Comparison of ENCODE assay signal across 10 cellular contexts in the genomic region with DNA sequence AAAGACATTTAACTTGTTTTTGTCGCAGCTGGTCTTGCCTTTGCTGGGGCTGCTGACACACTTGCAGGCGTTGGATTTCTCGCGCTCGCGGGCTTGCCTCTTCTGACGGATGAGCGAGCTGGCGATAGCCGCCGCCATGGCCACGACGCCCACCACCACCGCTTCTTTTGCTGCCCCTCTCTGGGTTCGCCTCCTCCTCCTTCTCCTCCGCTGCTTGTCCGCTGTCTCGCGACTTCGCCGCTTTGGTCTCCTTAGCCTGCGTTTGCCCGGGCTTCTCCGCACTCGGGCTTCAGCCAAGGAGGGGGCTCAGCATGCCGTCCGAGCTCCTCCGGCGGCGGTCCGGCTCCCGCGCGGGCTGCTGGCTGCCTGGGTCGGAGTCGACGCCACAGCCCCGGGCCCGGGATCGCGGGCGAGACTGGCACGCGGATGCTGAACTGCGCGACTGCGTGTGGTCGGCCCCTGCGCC. TPM values are rescaled to one million over a fixed set of nuclear protein-coding genes. Genes with fewer than 3 reads are reported as not detected.
DNase-seq lines count a peak whose midpoint lies in the region; ATAC-seq and TF ChIP-seq lines count a peak whose summit lies in the region.
"Had no signal": no experiment of that assay in that cellular context is flagged by ENCODE, and none has a peak within 500 bp of the region (broad histone marks: within the 10 kb centered on the region; RNA-seq: fewer than 3 reads in every experiment).

No MANE protein-coding gene starts in this region.

- no peaks in the 10 kb centered on the region for H3K9me3 ChIP-seq in A673 (ENCODE audit: low read depth, low read length, poor library complexity, severe bottlenecking)
- H3K9me3 ChIP-seq in MM.1S (replicated peaks; ENCODE audit: insufficient read depth, low read length) = no peaks in the 10 kb centered on the region
- H3K9me3 ChIP-seq in ovary = no peaks in the 10 kb centered on the region

- intact Hi-C loops in A673 (cut with micrococcal nuclease; ENCODE audit: unreplicated experiment) = loop anchor here (10.0 kb wide), 1 partner anchor 416 kb away; no protein-coding TSS in a partner anchor
- intact Hi-C loops in left cardiac atrium (cut with DNase I) = no loop called here
- intact Hi-C loops in ovary (cut with DNase I) = no loop called here

- no peaks in the 10 kb centered on the region for H4K20me1 ChIP-seq in MM.1S (ENCODE audit: insufficient read depth, low read length)

- 23 to 33% (median 31%) methylated on average over 44 to 47 of the region's 49 CpGs for WGBS in ovary, 3 donors

- no peaks in the 10 kb centered on the region for H3K4me1 ChIP-seq in A673 (ENCODE audit: insufficient read depth, low read length, poor library complexity, severe bottlenecking)
- no peaks in the 10 kb centered on the region for H3K4me1 ChIP-seq in MM.1S (ENCODE audit: low read length)
- H3K4me1 ChIP-seq in ovary (ENCODE audit: insufficient read depth) = no peaks in the 10 kb centered on the region

- peak overlapping the region; percentile 11; the same call in 1 of the 2 replicates for H3K9ac ChIP-seq in MM.1S (ENCODE audit: low read length)

- BruUV-seq in A673 (replicated peaks; lab: Mats Ljungman, UMichigan) = no TSS peak

- no peak overlapping the region for H3K27ac ChIP-seq in A673 (ENCODE audit: low read depth, low read length, poor library complexity, severe bottlenecking)
- no peak overlapping the region for H3K27ac ChIP-seq in MM.1S (ENCODE audit: low read length)
- no peak overlapping the region for H3K27ac ChIP-seq in ovary
- H3K27ac ChIP-seq: VCaP had no signal

- TF ChIP-seq POLR2A in ovary (IDR thresholded peaks at IDR 0.05) = no peak

- H3K9me2 ChIP-seq in MM.1S (replicated peaks; ENCODE audit: insufficient read depth, low read length) = no peaks in the 10 kb centered on the region

- DNase-seq in A673 (ENCODE audit: low spot score) (peak; percentile 21), MM.1S (no peak), left cardiac atrium (peak; percentile 18), ovary (peak; percentile 8 to 37 (median 15)), AG08395 (ENCODE audit: low spot score) (no peak), DMS79 treated with DMSO at 0.1 percent for 48 hours (lab: John Stamatoyannopoulos, UW) (no peak), NCI-H2029 (lab: John Stamatoyannopoulos, UW) (no peak)
- DNase-seq: stimulated activated CD4-positive, alpha-beta T cell treated with anti-CD3 and anti-CD28 coated beads, Interleukin-4, amount 100 ng/mL, for 24 hours had no signal

- TF ChIP-seq CTCF in A673 (conservative IDR thresholded peaks at IDR 0.05; ENCODE audit: low read depth, low read length) (no peak), MM.1S (IDR thresholded peaks at IDR 0.05; ENCODE audit: low read length) (no peak), ovary (IDR thresholded peaks at IDR 0.05) (no peak)

- POLR2A ChIA-PET in A673 (lab: Charles Lee; ENCODE audit: low non-redundant PET) = no interaction called here

- peak overlapping the region; percentile 36; the same call in 1 of the 2 replicates for H3K4me2 ChIP-seq in MM.1S (ENCODE audit: low read depth, low read length)

- no peaks in the 10 kb centered on the region for H3K79me2 ChIP-seq in MM.1S (ENCODE audit: low read length)

- TF ChIP-seq EP300 in ovary (IDR thresholded peaks at IDR 0.05) = no peak

- ATAC-seq in left cardiac atrium = peak; percentile 38 to 43
- no peak for ATAC-seq in HG02642 (IDR thresholded peaks at IDR 0.05; ENCODE audit: poor library complexity, unreplicated experiment)

- H3K27me3 ChIP-seq in A673 (replicated peaks; ENCODE audit: insufficient read depth, low read depth, low read length, poor library complexity) = no peaks in the 10 kb centered on the region
- H3K27me3 ChIP-seq in MM.1S (replicated peaks; ENCODE audit: insufficient read depth, low read length) = no peaks in the 10 kb centered on the region
- H3K27me3 ChIP-seq in ovary = no peaks in the 10 kb centered on the region

- no peaks in the 10 kb centered on the region for H3F3A ChIP-seq in MM.1S (ENCODE audit: insufficient read depth, low read length)

- CTCF ChIA-PET in A673 (lab: Charles Lee) = no interaction called here

- peak overlapping the region; percentile 44 for H2AFZ ChIP-seq in MM.1S (ENCODE audit: low read length)

- H3K4me3 ChIP-seq in A673 (ENCODE audit: low read depth, low read length, poor library complexity, severe bottlenecking) (peak overlapping the region; percentile 52), MM.1S (ENCODE audit: low read length) (peak overlapping the region; percentile 58), ovary (peak overlapping the region; percentile 56)

- H3K36me3 ChIP-seq in A673 (ENCODE audit: insufficient read depth, low read length, poor library complexity, severe bottlenecking) = no peaks in the 10 kb centered on the region
- H3K36me3 ChIP-seq in MM.1S (replicated peaks; ENCODE audit: insufficient read depth, low read length) = no peaks in the 10 kb centered on the region
- H3K36me3 ChIP-seq in ovary = no peaks in the 10 kb centered on the region

RNA-seq across cellular contexts. Expression of a gene that starts 0.6 kb away (rescaled TPM):
- total RNA-seq in A673 (2021) (36.5 and 38.7 TPM in 2 replicates), left cardiac atrium (1 to 10 TPM; 2.4 to 4.3 TPM), ovary (1 to 10 TPM; 2.1 to 9.2 (median 5.6) TPM)
- 1 to 10 TPM; 5.7 to 9.8 TPM for polyA plus RNA-seq in ovary

Comparison
In these comparisons a context has a peak if more than half of its experiments do, and no peak if none do; other contexts are left out.
1. DNase-seq: peak in A673 (single experiment), left cardiac atrium (single experiment) and ovary (5 of 5); none in MM.1S (single experiment), AG08395 (single experiment), DMS79 treated with DMSO at 0.1 percent for 48 hours (single experiment) and NCI-H2029 (single experiment).
2. Peak in every context shown above with its lines, with median percentiles within 50 percentile points of each other: H3K4me3 ChIP-seq.